Comparison of ENCODE assay signal across 1 cellular context in genomic region chr2:174325932-174326879, GRCh38.
TF ChIP-seq lines count a peak whose summit lies in the region.

No MANE protein-coding gene starts in this region.

TF ChIP-seq in GM12878, 131 proteins besides CTCF, POLR2A, EP300 and RAD21 (continued from another document):
- TF ChIP-seq, protein P1, sequence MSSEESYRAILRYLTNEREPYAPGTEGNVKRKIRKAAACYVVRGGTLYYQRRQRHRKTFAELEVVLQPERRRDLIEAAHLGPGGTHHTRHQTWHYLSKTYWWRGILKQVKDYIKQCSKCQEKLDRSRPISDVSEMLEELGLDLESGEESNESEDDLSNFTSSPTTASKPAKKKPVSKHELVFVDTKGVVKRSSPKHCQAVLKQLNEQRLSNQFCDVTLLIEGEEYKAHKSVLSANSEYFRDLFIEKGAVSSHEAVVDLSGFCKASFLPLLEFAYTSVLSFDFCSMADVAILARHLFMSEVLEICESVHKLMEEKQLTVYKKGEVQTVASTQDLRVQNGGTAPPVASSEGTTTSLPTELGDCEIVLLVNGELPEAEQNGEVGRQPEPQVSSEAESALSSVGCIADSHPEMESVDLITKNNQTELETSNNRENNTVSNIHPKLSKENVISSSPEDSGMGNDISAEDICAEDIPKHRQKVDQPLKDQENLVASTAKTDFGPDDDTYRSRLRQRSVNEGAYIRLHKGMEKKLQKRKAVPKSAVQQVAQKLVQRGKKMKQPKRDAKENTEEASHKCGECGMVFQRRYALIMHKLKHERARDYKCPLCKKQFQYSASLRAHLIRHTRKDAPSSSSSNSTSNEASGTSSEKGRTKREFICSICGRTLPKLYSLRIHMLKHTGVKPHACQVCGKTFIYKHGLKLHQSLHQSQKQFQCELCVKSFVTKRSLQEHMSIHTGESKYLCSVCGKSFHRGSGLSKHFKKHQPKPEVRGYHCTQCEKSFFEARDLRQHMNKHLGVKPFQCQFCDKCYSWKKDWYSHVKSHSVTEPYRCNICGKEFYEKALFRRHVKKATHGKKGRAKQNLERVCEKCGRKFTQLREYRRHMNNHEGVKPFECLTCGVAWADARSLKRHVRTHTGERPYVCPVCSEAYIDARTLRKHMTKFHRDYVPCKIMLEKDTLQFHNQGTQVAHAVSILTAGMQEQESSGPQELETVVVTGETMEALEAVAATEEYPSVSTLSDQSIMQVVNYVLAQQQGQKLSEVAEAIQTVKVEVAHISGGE (CRISPR knock-in tag; IDR thresholded peaks at IDR 0.05), result no peak
- TF ChIP-seq TARDBP (IDR thresholded peaks at IDR 0.05; ENCODE audit: borderline replicate concordance) (no peak), ZBTB4 (CRISPR knock-in tag; IDR thresholded peaks at IDR 0.05) (no peak), MTA3 (IDR thresholded peaks at IDR 0.05; ENCODE audit: borderline replicate concordance, low read length) (no peak), E4F1 (IDR thresholded peaks at IDR 0.05; ENCODE audit: borderline replicate concordance, partially characterized antibody) (no peak), RELA (IDR thresholded peaks at IDR 0.05; ENCODE audit: borderline replicate concordance, partially characterized antibody) (no peak)
